32 cellular contexts compared by ENCODE assay signal in the genomic region with DNA sequence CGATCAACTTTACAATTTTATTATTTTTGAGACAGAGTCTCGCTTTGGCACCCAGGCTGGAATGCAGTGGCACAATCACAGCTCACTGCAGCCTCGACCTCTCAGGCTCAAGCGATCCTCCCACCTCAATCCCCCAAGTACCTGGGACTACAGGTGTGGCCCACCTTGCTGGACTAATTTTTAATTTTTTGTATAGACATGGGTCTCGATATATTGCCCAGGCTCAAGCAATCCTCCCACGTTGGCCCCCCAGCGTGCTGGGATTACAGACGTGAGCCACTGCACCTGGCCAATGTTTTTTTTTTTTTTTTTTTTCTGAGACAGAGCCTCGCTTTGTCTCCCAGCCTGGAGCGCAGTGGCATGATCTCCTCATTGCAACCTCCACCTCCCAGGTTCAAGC.
"Had no signal": no experiment of that assay in that cellular context is flagged by ENCODE, and none has a peak within 500 bp of the region (broad histone marks: within the 10 kb centered on the region; RNA-seq: fewer than 3 reads in every experiment).

No MANE protein-coding gene starts in this region.

- H3K27me3 ChIP-seq: colonic mucosa, sigmoid colon, stomach, thyroid gland, upper lobe of left lung, vagina had no signal

- FAIRE-seq: bronchial epithelial cell, small intestine had no signal

- H3K9me3 ChIP-seq: colonic mucosa, gastrocnemius medialis, lower lobe of right lung, neutrophil, prostate gland, sigmoid colon, stomach, thyroid gland, upper lobe of left lung, vagina had no signal

- H3K27ac ChIP-seq: colonic mucosa, gastrocnemius medialis, lower lobe of right lung, prostate gland, sigmoid colon, stomach, thyroid gland, upper lobe of left lung, vagina had no signal

- H3K36me3 ChIP-seq: colonic mucosa, prostate gland, thyroid gland, vagina had no signal

- H3K4me3 ChIP-seq: colonic mucosa, gastrocnemius medialis, lower lobe of right lung, prostate gland, sigmoid colon, stomach, thyroid gland, upper lobe of left lung, vagina had no signal

- DNase-seq: activated CD4-positive, alpha-beta T cell treated with anti-CD3 and anti-CD28 coated beads for 4 hours; activated CD4-positive, alpha-beta T cell treated with anti-CD3 and anti-CD28 coated beads, Interleukin-2, amount 50 U/mL, for 4 hours; activated CD4-positive, CD25-positive, alpha-beta regulatory T cell; activated CD8-positive, alpha-beta memory T cell treated with anti-CD3 and anti-CD28 coated beads for 24 hours; activated effector memory CD4-positive, alpha-beta T cell treated with Interleukin-2 at 50 U/mL for 16 hours; activated naive CD4-positive, alpha-beta T cell treated with Interleukin-2 at 50 U/mL for 16 hours; anterior cingulate cortex; colonic mucosa; effector memory CD4-positive, alpha-beta T cell; erythroblast; gastrocnemius medialis; glutamatergic neuron; hippocampal formation; lower lobe of right lung; mesenchymal stem cell; naive thymus-derived CD8-positive, alpha-beta T cell; retina; sigmoid colon; small intestine; stimulated activated CD4-positive, alpha-beta T cell treated with anti-CD3 and anti-CD28 coated beads, Interleukin-1b, Interleukin-23, amount 100 ng/mL, for 48 hours; stimulated activated CD4-positive, alpha-beta T cell treated with anti-CD3 and anti-CD28 coated beads, Interleukin-4, amount 100 ng/mL, for 4 hours; stimulated activated CD8-positive, alpha-beta memory T cell treated with anti-CD3 and anti-CD28 coated beads, Interleukin-4, amount 100 ng/mL, for 48 hours; stomach; T-helper 1 cell; thyroid gland; upper lobe of left lung had no signal

- H3K4me1 ChIP-seq: colonic mucosa, prostate gland had no signal

- ATAC-seq: gastrocnemius medialis; left lobe of liver; lower lobe of right lung; naive thymus-derived CD8-positive, alpha-beta T cell; stimulated activated memory B cell treated with anti-CD40 and anti-IgM and Interleukin-4, amounts not matched to agents 10 μg/mL and 1 μg/mL and 100 μg/mL, for 72 hours had no signal
